ENCODE assay signal across 25 cellular contexts in genomic region chr1:247376659-247377058, GRCh38.
DNase-seq lines count a peak whose midpoint lies in the region; ATAC-seq lines count a peak whose summit lies in the region.
"Had no signal": no experiment of that assay in that cellular context is flagged by ENCODE, and none has a peak within 500 bp of the region (broad histone marks: within the 10 kb centered on the region; RNA-seq: fewer than 3 reads in every experiment).

No MANE protein-coding gene starts in this region.

- H3K4me3 ChIP-seq in HAP-1 = no peak overlapping the region
- H3K4me3 ChIP-seq in iPS-15b (ENCODE audit: low read depth, low read length) = peak overlapping the region; percentile 47
- H3K4me3 ChIP-seq in neuron (ENCODE audit: low read length) = peak overlapping the region; percentile 25
- H3K4me3 ChIP-seq: cardiac muscle cell, mucosa of descending colon, sigmoid colon, thoracic aorta had no signal

- H3K9me3 ChIP-seq in HAP-1 = no peaks in the 10 kb centered on the region
- no peaks in the 10 kb centered on the region for H3K9me3 ChIP-seq in iPS-15b (ENCODE audit: control insufficient read depth, insufficient read depth, low read length)
- peaks cover 5% of the 10 kb centered on the region for H3K9me3 ChIP-seq in neuron (ENCODE audit: low read length)
- H3K9me3 ChIP-seq: mucosa of descending colon, sigmoid colon, thoracic aorta had no signal

- no peak overlapping the region for H3K9ac ChIP-seq in iPS-15b (ENCODE audit: low read depth, low read length)

- ATAC-seq in HG02852 (IDR thresholded peaks at IDR 0.05; ENCODE audit: unreplicated experiment) = no peak
- ATAC-seq: activated CD8-positive, alpha-beta memory T cell treated with anti-CD3 and anti-CD28 coated beads, Interleukin-2, amount 10 ng/mL, durations not matched to agents 7 days and 5 days; mucosa of descending colon; stimulated activated naive CD8-positive, alpha-beta T cell treated with anti-CD3 and anti-CD28 coated beads, Interleukin-15, Interleukin-2, amounts not matched to agents 100 U/mL and 50 U/mL, for 24 hours had no signal

- DNase-seq in HAP-1 (ENCODE audit: low spot score in 2 of 2) (peak; percentile 85 to 91), astrocyte of the hippocampus (ENCODE audit: low read depth, low spot score) (peak; percentile 78), COR-L47 (lab: John Stamatoyannopoulos, UW) (no peak), DMS114 treated with DMSO at 0.1 percent for 48 hours (lab: John Stamatoyannopoulos, UW; ENCODE audit: unreplicated experiment) (no peak)
- DNase-seq: activated CD4-positive, alpha-beta T cell treated with anti-CD3 and anti-CD28 coated beads, Interleukin-2, amount 50 U/mL, for 1 hour; activated CD8-positive, alpha-beta memory T cell treated with anti-CD3 and anti-CD28 coated beads, Interleukin-2, amount 10 ng/mL, durations not matched to agents 7 days and 5 days; activated naive CD4-positive, alpha-beta T cell treated with anti-CD3 and anti-CD28 coated beads, Interleukin-2, amount 10 ng/mL, durations not matched to agents 7 days and 5 days; amygdala; Calu3; glutamatergic neuron; KBM-7; mucosa of descending colon; NCI-H1417 treated with DMSO at 0.1 percent for 48 hours; NCI-H2171 treated with DMSO at 0.1 percent for 48 hours; NCI-H526; nephron progenitor cell; sigmoid colon; stimulated activated naive CD8-positive, alpha-beta T cell treated with anti-CD3 and anti-CD28 coated beads, Interleukin-15, Interleukin-2, amounts not matched to agents 100 U/mL and 50 U/mL, for 24 hours; T-helper 2 cell; WERI-Rb-1 had no signal

- peaks cover 9% of the 10 kb centered on the region for H3K4me1 ChIP-seq in HAP-1
- peaks cover 28% of the 10 kb centered on the region for H3K4me1 ChIP-seq in iPS-15b (ENCODE audit: control insufficient read depth, insufficient read depth, low read length)
- peaks cover 31% of the 10 kb centered on the region for H3K4me1 ChIP-seq in neuron (ENCODE audit: insufficient read depth, low read length)

- H3K36me3 ChIP-seq in HAP-1 (replicated peaks) = no peaks in the 10 kb centered on the region
- H3K36me3 ChIP-seq in iPS-15b (ENCODE audit: control insufficient read depth, insufficient read depth, low read length) = no peaks in the 10 kb centered on the region
- no peaks in the 10 kb centered on the region for H3K36me3 ChIP-seq in neuron (ENCODE audit: insufficient read depth, low read length)
- H3K36me3 ChIP-seq: cardiac muscle cell, sigmoid colon, thoracic aorta, WERI-Rb-1 had no signal

- in situ Hi-C loops in HAP-1 (cut with MboI; ENCODE audit: low sequenced_read_pairs) = no loop called here

- no peak overlapping the region for H2AFZ ChIP-seq in neuron (ENCODE audit: low read depth, low read length)

- no peaks in the 10 kb centered on the region; the same call in 1 of the 2 replicates for H3K27me3 ChIP-seq in HAP-1 (ENCODE audit: low read depth)
- H3K27me3 ChIP-seq in iPS-15b (ENCODE audit: control insufficient read depth, insufficient read depth, low read length) = no peaks in the 10 kb centered on the region
- no peaks in the 10 kb centered on the region for H3K27me3 ChIP-seq in neuron (ENCODE audit: insufficient read depth, low read length)
- H3K27me3 ChIP-seq: cardiac muscle cell, sigmoid colon had no signal

Comparison
In these comparisons a context has a peak if more than half of its experiments do, and no peak if none do; other contexts are left out.
1. DNase-seq: peak in HAP-1 (2 of 2) and astrocyte of the hippocampus (single experiment); none in COR-L47 (single experiment) and DMS114 treated with DMSO at 0.1 percent for 48 hours (single experiment).